21 cellular contexts compared by ENCODE assay signal in genomic region chr1:19869929-19870328, GRCh38. TPM values are rescaled to one million over a fixed set of nuclear protein-coding genes. Genes with fewer than 3 reads are reported as not detected.
A peak's percentile ranks its signal among the peaks of the same experiment; 100 is the strongest.
DNase-seq lines count a peak whose midpoint lies in the region; ATAC-seq and TF ChIP-seq lines count a peak whose summit lies in the region.
"Had no signal": no experiment of that assay in that cellular context is flagged by ENCODE, and none has a peak within 500 bp of the region (broad histone marks: within the 10 kb centered on the region; RNA-seq: fewer than 3 reads in every experiment).

No MANE protein-coding gene starts in this region.

- ATAC-seq in HG03097 (IDR thresholded peaks at IDR 0.05; ENCODE audit: low FRiP score, unreplicated experiment): no peak
- ATAC-seq in HG03442 (IDR thresholded peaks at IDR 0.05; ENCODE audit: unreplicated experiment): no peak
- ATAC-seq: activated CD4-positive, CD25-positive, alpha-beta regulatory T cell treated with anti-CD3 and anti-CD28 coated beads, Interleukin-2, amount 50 U/mL, for 24 hours; right lobe of liver; T-cell had no signal

- no peak overlapping the region for H3K18ac ChIP-seq in mesendoderm (ENCODE audit: low read length)

- H3K4ac ChIP-seq in mesendoderm (ENCODE audit: low read depth, low read length): no peak overlapping the region

- H3K4me2 ChIP-seq in mesendoderm (ENCODE audit: low read length): no peak overlapping the region

- no peak overlapping the region for H3K9ac ChIP-seq in mesendoderm (ENCODE audit: low read length)

- WGBS in mesendoderm (ENCODE audit: extremely low coverage, insufficient coverage, low lambda C conversion rate): no CpG with 5 or more reads among the region's 5 CpGs

- H3K9me3 ChIP-seq in breast epithelium: no peaks in the 10 kb centered on the region
- H3K9me3 ChIP-seq: right lobe of liver had no signal

- H4K5ac ChIP-seq in mesendoderm (ENCODE audit: low read length): no peak overlapping the region

- H2AK5ac ChIP-seq in mesendoderm (ENCODE audit: low read length): no peak overlapping the region

- no peaks in the 10 kb centered on the region for H3K4me1 ChIP-seq in mesendoderm (ENCODE audit: control insufficient read depth, low read depth, low read length)
- H3K4me1 ChIP-seq in breast epithelium: no peaks in the 10 kb centered on the region
- H3K4me1 ChIP-seq: right lobe of liver had no signal

- H3K27me3 ChIP-seq in mesendoderm (ENCODE audit: insufficient read depth, low read length, poor library complexity): no peaks in the 10 kb centered on the region
- H3K27me3 ChIP-seq in breast epithelium: no peaks in the 10 kb centered on the region
- H3K27me3 ChIP-seq: right lobe of liver had no signal

- H3K36me3 ChIP-seq in mesendoderm (ENCODE audit: control insufficient read depth, insufficient read depth, low read length): no peaks in the 10 kb centered on the region
- no peaks in the 10 kb centered on the region for H3K36me3 ChIP-seq in breast epithelium
- H3K36me3 ChIP-seq: right lobe of liver had no signal

- TF ChIP-seq CTCF in cardiac fibroblast (IDR thresholded peaks at IDR 0.05; ENCODE audit: low read depth, low read length) (no peak), breast epithelium (IDR thresholded peaks at IDR 0.05) (no peak)

- H3K79me2 ChIP-seq in mesendoderm (ENCODE audit: control insufficient read depth, insufficient read depth, low read length): no peaks in the 10 kb centered on the region

- intact Hi-C loops in breast epithelium (cut with DNase I; ENCODE audit: low total_unique reads): no loop called here

- H3K4me3 ChIP-seq in cardiac fibroblast (replicated peaks in 1 of 2; ENCODE audit: low read depth in 2 of 2, low read length in 2 of 2) (no peak overlapping the region), mesendoderm (ENCODE audit: low read length) (no peak overlapping the region), breast epithelium (no peak overlapping the region)
- H3K4me3 ChIP-seq: right lobe of liver had no signal

- H3K56ac ChIP-seq in mesendoderm (ENCODE audit: low read length): no peak overlapping the region

- H2BK120ac ChIP-seq in mesendoderm (ENCODE audit: low read depth, low read length): no peak overlapping the region

- TF ChIP-seq POLR2A in breast epithelium (IDR thresholded peaks at IDR 0.05): no peak

- no peak overlapping the region for H2BK15ac ChIP-seq in mesendoderm (replicated peaks; ENCODE audit: low read depth)

- H4K8ac ChIP-seq in mesendoderm (ENCODE audit: low read depth, low read length): no peak overlapping the region

- DNase-seq in CMK (ENCODE audit: low read depth) (peak; percentile 70), M059J (ENCODE audit: low read depth) (peak; percentile 71), cardiac fibroblast (ENCODE audit: low read depth in 2 of 2) (peak; percentile 58 to 59), mesendoderm (peak; percentile 52), breast epithelium (ENCODE audit: low spot score in 2 of 2) (no peak), NCI-H187 (lab: John Stamatoyannopoulos, UW) (no peak)
- DNase-seq: AML-193; amygdala; kidney; NCI-H69; occipital lobe; right lobe of liver; stimulated activated CD4-positive, alpha-beta T cell treated with anti-CD3 and anti-CD28 coated beads, Interleukin-2, amount 100 ng/mL, for 24 hours; substantia nigra; T-cell had no signal

- H3K79me1 ChIP-seq in mesendoderm (ENCODE audit: low read length): no peaks in the 10 kb centered on the region

- H2BK5ac ChIP-seq in mesendoderm (ENCODE audit: low read length): no peak overlapping the region

- no peak overlapping the region for H3K27ac ChIP-seq in mesendoderm (ENCODE audit: low read depth, low read length)
- H3K27ac ChIP-seq in breast epithelium: no peak overlapping the region
- H3K27ac ChIP-seq: epithelial cell of prostate, right lobe of liver had no signal

- no peak overlapping the region for H3K23ac ChIP-seq in mesendoderm (ENCODE audit: low read length)

RNA-seq across cellular contexts. Expression of gene OTUD3, which starts 12.3 kb away (rescaled TPM):
- total RNA-seq in M059J (2014; rRNA removed; shearing (Covaris generic)): 1.6 and 3.5 TPM in 2 replicates
- 4.1 TPM for polyA plus RNA-seq in mesendoderm (2013, experiment 1 of 2)
- polyA plus RNA-seq in mesendoderm (2013, experiment 2 of 2): 3.8 TPM
- 10 to 100 TPM in 1 of 3 donors, 1 to 10 TPM in 2; 5.8 to 11.1 (median 8.5) TPM for total RNA-seq in breast epithelium

RNA-seq across cellular contexts. Expression of gene PLA2G2E, which starts 53.5 kb away (rescaled TPM):
- total RNA-seq in M059J (2014; rRNA removed; shearing (Covaris generic)): not detected in 2 replicates
- polyA plus RNA-seq in mesendoderm (2013, experiment 1 of 2): not detected
- not detected for polyA plus RNA-seq in mesendoderm (2013, experiment 2 of 2)
- total RNA-seq in breast epithelium: not detected
- total RNA-seq: kidney, mononuclear cell, occipital lobe, right lobe of liver, T-cell had no signal
- polyA plus RNA-seq: IgD-negative memory B cell had no signal

RNA-seq across cellular contexts. Expression of gene RNF186, which starts 54.8 kb away (rescaled TPM):
- total RNA-seq in M059J (2014; rRNA removed; shearing (Covaris generic)): not detected in 2 replicates
- polyA plus RNA-seq in mesendoderm (2013, experiment 1 of 2): not detected
- polyA plus RNA-seq in mesendoderm (2013, experiment 2 of 2): not detected
- total RNA-seq in breast epithelium: 1 to 10 TPM in 1 of 3 donors, under 1 TPM in 1, not detected in 1; 0.44 to 4.3 TPM
- total RNA-seq: mononuclear cell, occipital lobe, T-cell had no signal
- polyA plus RNA-seq: IgD-negative memory B cell had no signal

Comparison
In these comparisons a context has a peak if more than half of its experiments do, and no peak if none do; other contexts are left out.
1. DNase-seq: peak in CMK (single experiment), M059J (single experiment), cardiac fibroblast (2 of 2) and mesendoderm (single experiment); none in breast epithelium (0 of 2) and NCI-H187 (0 of 2).